In genomic region chr6:24940311-24940917, GRCh38 we compare ENCODE assay signal across 1 cellular context.
A peak's percentile ranks its signal among the peaks of the same experiment; 100 is the strongest.
TF ChIP-seq lines count a peak whose summit lies in the region.

No MANE protein-coding gene starts in this region.

TF ChIP-seq in GM12878, 131 proteins besides CTCF, POLR2A, EP300 and RAD21 (continued from another document and continues in another):
- no peak for TF ChIP-seq E4F1 (IDR thresholded peaks at IDR 0.05; ENCODE audit: borderline replicate concordance, partially characterized antibody)
- TF ChIP-seq TCF12 (IDR thresholded peaks at IDR 0.05; ENCODE audit: low read depth, low read length) = no peak
- TF ChIP-seq LARP7 (IDR thresholded peaks at IDR 0.05) = no peak
- TF ChIP-seq E2F4 (IDR thresholded peaks at IDR 0.05; ENCODE audit: low read depth, low read length) = no peak
- TF ChIP-seq NFXL1 (IDR thresholded peaks at IDR 0.05; ENCODE audit: borderline replicate concordance) = no peak
- no peak for TF ChIP-seq SMAD1 (IDR thresholded peaks at IDR 0.05; ENCODE audit: low read depth, partially characterized antibody)
- no peak for TF ChIP-seq SREBF1 (IDR thresholded peaks at IDR 0.05; ENCODE audit: low read length)
- no peak for TF ChIP-seq KLF5 (IDR thresholded peaks at IDR 0.05; ENCODE audit: partially characterized antibody)
- peak; percentile 78 for TF ChIP-seq MEF2A (IDR thresholded peaks at IDR 0.05; ENCODE audit: insufficient read depth, low read depth, low read length)
- TF ChIP-seq CEBPZ (IDR thresholded peaks at IDR 0.05; ENCODE audit: low read depth, low read length) = no peak
- TF ChIP-seq ZBED1 (IDR thresholded peaks at IDR 0.05; ENCODE audit: borderline replicate concordance) = no peak
- no peak for TF ChIP-seq SRF (IDR thresholded peaks at IDR 0.05; ENCODE audit: low read depth in 2 of 2, low read length in 2 of 2)
- TF ChIP-seq EGR1 (IDR thresholded peaks at IDR 0.05; ENCODE audit: borderline replicate concordance in 1 of 2, low read depth in 2 of 2, low read length in 2 of 2) = no peak
- peak; percentile 98 for TF ChIP-seq MTA2 (IDR thresholded peaks at IDR 0.05; ENCODE audit: low read depth)
- peak; percentile 91 for TF ChIP-seq IKZF1 (conservative IDR thresholded peaks at IDR 0.05)
- 0 out of 2 replicates have a peak, but pooled peaks have one; percentile 25 for TF ChIP-seq MXI1 (IDR thresholded peaks at IDR 0.05; ENCODE audit: low read depth, low read length)
- TF ChIP-seq SPI1 (IDR thresholded peaks at IDR 0.05; ENCODE audit: borderline replicate concordance, insufficient read depth, low read depth, low read length) = peak; percentile 96
- TF ChIP-seq BCL3 (IDR thresholded peaks at IDR 0.05; ENCODE audit: borderline replicate concordance, insufficient read depth, low read depth, low read length, poor library complexity, severe bottlenecking) = no peak
- no peak for TF ChIP-seq NRF1 (conservative IDR thresholded peaks at IDR 0.05; ENCODE audit: low read depth, low read length)
- TF ChIP-seq PBX3 (IDR thresholded peaks at IDR 0.05; ENCODE audit: insufficient replicate concordance, low read depth, low read length) = no peak
- TF ChIP-seq RELB (IDR thresholded peaks at IDR 0.05; ENCODE audit: low read depth) = peak; percentile 97
- 0 out of 2 replicates have a peak, but pooled peaks have one; percentile 31 for TF ChIP-seq NR2F1 (conservative IDR thresholded peaks at IDR 0.05)
- TF ChIP-seq SMC3 (IDR thresholded peaks at IDR 0.05; ENCODE audit: borderline replicate concordance, low read length) = no peak; the same call in 1 of the 2 replicates
- TF ChIP-seq BCLAF1 (IDR thresholded peaks at IDR 0.05) = no peak
- TF ChIP-seq PAX8 (IDR thresholded peaks at IDR 0.05) = no peak
- TF ChIP-seq IRF5 (IDR thresholded peaks at IDR 0.05; ENCODE audit: borderline replicate concordance) = no peak
- no peak for TF ChIP-seq MAX (IDR thresholded peaks at IDR 0.05; ENCODE audit: low read depth, low read length)
- TF ChIP-seq YY1 (IDR thresholded peaks at IDR 0.05; ENCODE audit: low read depth, low read length) = no peak
- peak; percentile 60 for TF ChIP-seq MEF2B (IDR thresholded peaks at IDR 0.05; ENCODE audit: partially characterized antibody, poor library complexity, severe bottlenecking)
- TF ChIP-seq ZBTB11 (CRISPR knock-in tag; IDR thresholded peaks at IDR 0.05) = no peak
- TF ChIP-seq REST (IDR thresholded peaks at IDR 0.05; ENCODE audit: low read depth, low read length) = no peak
